19 cellular contexts compared by ENCODE assay signal in the genomic region with DNA sequence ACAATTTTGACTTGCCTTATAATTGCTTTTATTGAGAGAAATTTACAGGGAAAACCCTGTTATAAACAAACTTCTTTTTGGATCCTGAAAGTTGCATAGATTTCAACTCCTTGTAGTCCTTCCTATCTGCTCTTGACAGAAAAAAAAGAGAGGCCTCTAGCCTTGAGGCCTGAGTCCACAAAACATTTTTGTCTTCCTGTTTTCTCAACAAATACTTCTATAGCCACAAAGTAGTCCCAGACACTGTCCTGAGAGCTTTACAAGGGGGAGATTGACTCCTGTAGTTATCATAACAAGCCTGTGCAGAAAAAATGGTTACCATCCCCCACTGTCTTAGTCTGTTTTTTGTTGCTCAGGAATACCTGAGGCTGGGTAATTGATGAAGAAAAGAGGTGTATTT. TPM values are rescaled to one million over a fixed set of nuclear protein-coding genes. Genes with fewer than 3 reads are reported as not detected.
"Had no signal": no experiment of that assay in that cellular context is flagged by ENCODE, and none has a peak within 500 bp of the region (broad histone marks: within the 10 kb centered on the region; RNA-seq: fewer than 3 reads in every experiment).

No MANE protein-coding gene starts in this region.

- H3K27me3 Mint-ChIP-seq: activated CD4-positive, alpha-beta T cell treated with anti-CD3 and anti-CD28 coated beads, Interleukin-2, amount 10 ng/mL, durations not matched to agents 24 days and 14 days; activated naive CD8-positive, alpha-beta T cell had no signal

- H3K27ac ChIP-seq: cardiac muscle cell, prostate gland, right lobe of liver, uterus had no signal

- H3K27ac Mint-ChIP-seq: activated CD4-positive, alpha-beta T cell treated with anti-CD3 and anti-CD28 coated beads, Interleukin-2, amount 10 ng/mL, durations not matched to agents 24 days and 14 days; activated CD8-positive, alpha-beta T cell treated with anti-CD3 and anti-CD28 coated beads, Interleukin-2, amount 10 ng/mL, durations not matched to agents 7 days and 5 days; activated naive CD8-positive, alpha-beta T cell; activated T-cell treated with anti-CD3 and anti-CD28 coated beads, Interleukin-2, amount 50 U/mL, for 72 hours; nephron had no signal

- H3K4me1 ChIP-seq: prostate gland, right lobe of liver, uterus had no signal

- H3K36me3 ChIP-seq: cardiac muscle cell, prostate gland, right lobe of liver, uterus had no signal

- ATAC-seq: activated CD8-positive, alpha-beta T cell treated with anti-CD3 and anti-CD28 coated beads, Interleukin-2, amount 10 ng/mL, durations not matched to agents 7 days and 5 days; activated T-cell treated with anti-CD3 and anti-CD28 coated beads, Interleukin-2, amount 50 U/mL, for 72 hours; esophagus mucosa; right lobe of liver had no signal

- FAIRE-seq: colon, endometrium had no signal

- H3K9me3 Mint-ChIP-seq: activated CD4-positive, alpha-beta T cell treated with anti-CD3 and anti-CD28 coated beads, Interleukin-2, amount 10 ng/mL, durations not matched to agents 24 days and 14 days; nephron had no signal

- H3K4me3 ChIP-seq: cardiac muscle cell, prostate gland, right lobe of liver, uterus had no signal

- H3K4me3 Mint-ChIP-seq: activated CD4-positive, alpha-beta T cell treated with anti-CD3 and anti-CD28 coated beads, Interleukin-2, amount 10 ng/mL, durations not matched to agents 24 days and 14 days; activated CD8-positive, alpha-beta T cell treated with anti-CD3 and anti-CD28 coated beads, Interleukin-2, amount 10 ng/mL, durations not matched to agents 7 days and 5 days; activated naive CD8-positive, alpha-beta T cell; activated T-cell treated with anti-CD3 and anti-CD28 coated beads, Interleukin-2, amount 50 U/mL, for 72 hours; nephron had no signal

- H3K36me3 Mint-ChIP-seq: activated naive CD8-positive, alpha-beta T cell had no signal

- H3K9me3 ChIP-seq: prostate gland, right lobe of liver, uterus had no signal

- H3K4me1 Mint-ChIP-seq: activated CD4-positive, alpha-beta T cell treated with anti-CD3 and anti-CD28 coated beads, Interleukin-2, amount 10 ng/mL, durations not matched to agents 24 days and 14 days; nephron had no signal

- H3K27me3 ChIP-seq: cardiac muscle cell, right lobe of liver, uterus had no signal

- DNase-seq: activated CD4-positive, alpha-beta T cell treated with anti-CD3 and anti-CD28 coated beads, Interleukin-2, amount 10 ng/mL, durations not matched to agents 24 days and 14 days; activated CD4-positive, CD25-positive, alpha-beta regulatory T cell; activated CD8-positive, alpha-beta memory T cell treated with anti-CD3 and anti-CD28 coated beads, Interleukin-2, amount 50 U/mL, for 4 hours; activated CD8-positive, alpha-beta T cell treated with anti-CD3 and anti-CD28 coated beads, Interleukin-2, amount 10 ng/mL, durations not matched to agents 7 days and 5 days; activated gamma-delta T cell treated with Interleukin-2 at 50 U/mL for 16 hours; activated T-cell treated with anti-CD3 and anti-CD28 coated beads, Interleukin-2, amount 50 U/mL, for 72 hours; hippocampal formation; mesendoderm; occipital lobe; right lobe of liver; stimulated activated CD4-positive, alpha-beta T cell treated with anti-CD3 and anti-CD28 coated beads, Interleukin-2, amount 100 ng/mL, for 24 hours; uterus had no signal

RNA-seq across cellular contexts. Expression of gene PCDH7, which starts 35.1 kb away (rescaled TPM):
- total RNA-seq: activated CD4-positive, alpha-beta T cell treated with anti-CD3 and anti-CD28 coated beads, Interleukin-2, amount 10 ng/mL, durations not matched to agents 24 days and 14 days; activated CD8-positive, alpha-beta T cell treated with anti-CD3 and anti-CD28 coated beads, Interleukin-2, amount 10 ng/mL, durations not matched to agents 7 days and 5 days; activated T-cell treated with anti-CD3 and anti-CD28 coated beads, Interleukin-2, amount 50 U/mL, for 72 hours had no signal
